ENCODE assay signal across 14 cellular contexts in the genomic region with DNA sequence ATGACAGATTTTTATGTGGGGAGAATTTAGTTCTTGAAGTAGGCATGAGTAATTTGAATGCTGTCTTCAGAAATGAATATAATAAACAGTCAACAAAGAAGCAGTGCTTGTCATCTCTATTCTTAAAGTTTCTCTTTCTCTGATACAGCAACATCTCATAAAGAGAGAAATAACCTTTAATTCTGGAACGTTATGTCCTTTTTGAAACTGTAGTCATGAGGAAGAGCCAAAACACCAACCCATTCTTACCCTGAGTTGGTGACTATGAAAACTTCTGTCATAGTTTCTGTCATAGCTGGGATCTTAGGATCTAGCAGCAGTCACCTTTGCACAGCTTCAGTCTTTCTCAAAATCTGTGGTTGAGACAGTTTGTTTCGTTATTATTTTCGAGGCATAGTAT. TPM values are rescaled to one million over a fixed set of nuclear protein-coding genes. Genes with fewer than 3 reads are reported as not detected.
"Had no signal": no experiment of that assay in that cellular context is flagged by ENCODE, and none has a peak within 500 bp of the region (broad histone marks: within the 10 kb centered on the region; RNA-seq: fewer than 3 reads in every experiment).

No MANE protein-coding gene starts in this region.

- ATAC-seq: stimulated activated naive CD8-positive, alpha-beta T cell treated with anti-CD3 and anti-CD28 coated beads, Interleukin-15, Interleukin-2, amounts not matched to agents 100 U/mL and 50 U/mL, for 24 hours had no signal

- DNase-seq: activated CD4-positive, alpha-beta memory T cell treated with anti-CD3 and anti-CD28 coated beads, Interleukin-2, amount 10 ng/mL, durations not matched to agents 7 days and 5 days; activated CD4-positive, alpha-beta T cell treated with anti-CD3 and anti-CD28 coated beads for 1 hour; activated CD8-positive, alpha-beta memory T cell treated with anti-CD3 and anti-CD28 coated beads, Interleukin-2, amount 50 U/mL, for 4 hours; activated naive CD4-positive, alpha-beta T cell treated with anti-CD3 and anti-CD28 coated beads for 36 hours; cerebellar nuclear complex; endodermal cell; erythroblast; sigmoid colon; SJCRH30; stimulated activated CD4-positive, alpha-beta T cell treated with anti-CD3 and anti-CD28 coated beads, Interleukin-2, amount 100 ng/mL, for 48 hours; stimulated activated naive CD8-positive, alpha-beta T cell treated with anti-CD3 and anti-CD28 coated beads, Interleukin-15, Interleukin-2, amounts not matched to agents 100 U/mL and 50 U/mL, for 24 hours had no signal

- H3K4me3 ChIP-seq: sigmoid colon, SJCRH30 had no signal

- H3K27me3 ChIP-seq: sigmoid colon, SJCRH30 had no signal

- H3K9me3 ChIP-seq: sigmoid colon, SJCRH30 had no signal

RNA-seq across cellular contexts. Expression of a gene that starts 36.9 kb away (rescaled TPM):
- total RNA-seq: activated CD4-positive, alpha-beta memory T cell treated with anti-CD3 and anti-CD28 coated beads, Interleukin-2, amount 10 ng/mL, durations not matched to agents 7 days and 5 days; fibroblast of villous mesenchyme; left lobe of liver; sigmoid colon; SJCRH30 had no signal

RNA-seq across cellular contexts. Expression of a gene that starts 44.5 kb away (rescaled TPM):
- total RNA-seq: activated CD4-positive, alpha-beta memory T cell treated with anti-CD3 and anti-CD28 coated beads, Interleukin-2, amount 10 ng/mL, durations not matched to agents 7 days and 5 days; activated naive CD4-positive, alpha-beta T cell treated with anti-CD3 and anti-CD28 coated beads for 36 hours; endodermal cell; fibroblast of villous mesenchyme; left lobe of liver; myocyte; sigmoid colon; SJCRH30 had no signal
